Comparison of ENCODE assay signal across 32 cellular contexts in genomic region chr17:2952174-2952845, GRCh38.
DNase-seq lines count a peak whose midpoint lies in the region; ATAC-seq, FAIRE-seq and TF ChIP-seq lines count a peak whose summit lies in the region.
"Had no signal": no experiment of that assay in that cellular context is flagged by ENCODE, and none has a peak within 500 bp of the region (broad histone marks: within the 10 kb centered on the region; RNA-seq: fewer than 3 reads in every experiment).

No MANE protein-coding gene starts in this region.

- no peaks in the 10 kb centered on the region for H3K27me3 ChIP-seq in Panc1 (ENCODE audit: control insufficient read depth, insufficient read depth, low read length)
- no peaks in the 10 kb centered on the region for H3K27me3 ChIP-seq in tibial nerve
- H3K27me3 ChIP-seq: gastroesophageal sphincter, neural progenitor cell, pancreas, tibial artery had no signal

- DNase-seq in A549 (ENCODE audit: low read depth in 1 of 2, low spot score in 1 of 2) (no peak), DMS79 (lab: John Stamatoyannopoulos, UW) (peak; percentile 15), Panc1 (ENCODE audit: low read depth, low spot score) (no peak), left kidney (ENCODE audit: low read depth, low spot score) (peak; percentile 58), tibial nerve (ENCODE audit: low spot score in 2 of 2) (no peak), MV-4-11 (lab: John Stamatoyannopoulos, UW) (no peak), RCC 7860 (ENCODE audit: low spot score) (no peak)
- DNase-seq in stimulated activated naive CD4-positive, alpha-beta T cell (lab: John Stamatoyannopoulos, UW): no peak
- DNase-seq: activated CD4-positive, alpha-beta T cell treated with anti-CD3 and anti-CD28 coated beads, Interleukin-2, amount 50 U/mL, for 48 hours; activated CD4-positive, CD25-positive, alpha-beta regulatory T cell treated with anti-CD3 and anti-CD28 coated beads, Interleukin-2, amount 50 U/mL, for 72 hours; activated CD8-positive, alpha-beta memory T cell treated with anti-CD3 and anti-CD28 coated beads, Interleukin-2, amount 50 U/mL, for 4 hours; activated effector memory CD4-positive, alpha-beta T cell treated with Interleukin-2 at 50 U/mL for 16 hours; CD8-positive, alpha-beta T cell; DMS 273 treated with DMSO at 0.1 percent for 48 hours; effector CD4-positive, alpha-beta T cell; Karpas-422; left colon; NCI-H1436; NCI-H2081; NCI-H82; stimulated activated CD4-positive, alpha-beta T cell treated with anti-CD3 and anti-CD28 coated beads, Interleukin-1b, Interleukin-23, amount 100 ng/mL, for 48 hours; T-helper 2 cell; tibial artery had no signal

- in situ Hi-C loops in Panc1 (cut with HindIII; ENCODE audit: low pct_unique_long_range_greater_than_20kb, low sequenced_read_pairs): no loop called here

- intact Hi-C loops in Panc1 (cut with micrococcal nuclease; ENCODE audit: unreplicated experiment): no loop called here

- H3K9me3 ChIP-seq in A549: no peaks in the 10 kb centered on the region
- no peaks in the 10 kb centered on the region for H3K9me3 ChIP-seq in Panc1 (ENCODE audit: control insufficient read depth, insufficient read depth, low read depth, low read length)
- no peaks in the 10 kb centered on the region for H3K9me3 ChIP-seq in tibial nerve
- H3K9me3 ChIP-seq: gastroesophageal sphincter, HAP-1, pancreas, tibial artery had no signal

- peak overlapping the region; percentile 83 to 91; a peak in 5 of 6 replicates for H3K27ac ChIP-seq in A549
- H3K27ac ChIP-seq in Panc1 (ENCODE audit: low read length): peak overlapping the region; percentile 39; the same call in 1 of the 2 replicates
- H3K27ac ChIP-seq in tibial nerve: no peak overlapping the region
- H3K27ac ChIP-seq: gastroesophageal sphincter, neural progenitor cell, pancreas, tibial artery had no signal

- POLR2A ChIA-PET in A549 (lab: Yijun Ruan, JAX) (interaction anchor here (1.3 kb wide), 1 partner anchor 13 kb away, joined by 3 read pairs; no protein-coding TSS in a partner anchor), Panc1 (lab: Charles Lee) (no interaction called here)

- TF ChIP-seq POLR2A in A549 (IDR thresholded peaks at IDR 0.05; ENCODE audit: low read length) (no peak), tibial nerve (IDR thresholded peaks at IDR 0.05) (no peak)

- no peak for TF ChIP-seq RAD21 in A549 (conservative IDR thresholded peaks at IDR 0.05 in 1 of 2, IDR thresholded peaks at IDR 0.05 in 1 of 2)

- H3K4me2 ChIP-seq in A549: peak overlapping the region; percentile 36
- H3K4me2 ChIP-seq: neural progenitor cell, smooth muscle cell had no signal

- TF ChIP-seq EP300 in A549 (IDR thresholded peaks at IDR 0.05) (no peak), tibial nerve (IDR thresholded peaks at IDR 0.05) (no peak)

- FAIRE-seq in A549 (lab: Jason Lieb, UNC) (peak; percentile 95), RCC 7860 (lab: Jason Lieb, UNC) (no peak)
- FAIRE-seq: bronchial epithelial cell, colon, G401.6, pancreas had no signal

- H3K4me1 ChIP-seq in A549 (peaks cover 58% of the 10 kb centered on the region), Panc1 (ENCODE audit: control insufficient read depth, insufficient read depth, low read length) (peaks cover 14% of the 10 kb centered on the region; the same call in 1 of the 2 replicates), tibial nerve (peaks cover 0 to 16% (median 10%) of the 10 kb centered on the region in 4 donors)
- H3K4me1 ChIP-seq: gastroesophageal sphincter, tibial artery had no signal

- CTCF ChIA-PET in A549 (lab: Yijun Ruan, JAX) (interaction anchor here (0.6 to 2.1 kb wide), 7 partner anchors 15 to 104 kb away, joined by 3 to 8 read pairs (median 4); no protein-coding TSS in a partner anchor), Panc1 (lab: Charles Lee) (no interaction called here)

- H3K4me3 ChIP-seq in A549 (no peak overlapping the region), Panc1 (ENCODE audit: low read depth in 2 of 2, low read length in 2 of 2) (0 out of 4 replicates have a peak overlapping the region, but pooled peaks of 1 of the 2 experiments have one; percentile 3), tibial nerve (no peak overlapping the region)
- H3K4me3 ChIP-seq: gastroesophageal sphincter, HAP-1, neural progenitor cell, pancreas, smooth muscle cell, tibial artery had no signal

- 47% methylated on average over 8 of the region's 8 CpGs for WGBS in A549 (ENCODE audit: missing lambda C conversion rate)
- WGBS in tibial nerve, 2 donors: 58 to 62% methylated on average over 8 of the region's 8 CpGs

- H3K36me3 ChIP-seq in Panc1 (ENCODE audit: control insufficient read depth, insufficient read depth, low read length) (no peaks in the 10 kb centered on the region), tibial nerve (no peaks in the 10 kb centered on the region)
- H3K36me3 ChIP-seq: gastroesophageal sphincter, HAP-1, neural progenitor cell, pancreas, tibial artery had no signal

- no peak for TF ChIP-seq CTCF in A549 (IDR thresholded peaks at IDR 0.05)
- no peak for TF ChIP-seq CTCF in Panc1 (IDR thresholded peaks at IDR 0.05)
- TF ChIP-seq CTCF in tibial nerve (IDR thresholded peaks at IDR 0.05): no peak

- no TSS peak for BruUV-seq in Panc1 (replicated peaks; lab: Mats Ljungman, UMichigan)

- no peak for ATAC-seq in A549
- ATAC-seq in Panc1: peak; percentile 71; the same call in 1 of the 2 replicates
- ATAC-seq: CD8-positive, alpha-beta T cell; gastroesophageal sphincter; left colon; Right ventricle myocardium inferior had no signal

TF ChIP-seq in A549, 52 proteins besides CTCF, POLR2A, EP300 and RAD21:
- TF ChIP-seq FOXS1 (CRISPR knock-in tag; IDR thresholded peaks at IDR 0.05) (no peak), FOSL2 (IDR thresholded peaks at IDR 0.05) (no peak), FOSL2 (CRISPR knock-in tag; IDR thresholded peaks at IDR 0.05) (peak; percentile 39; the same call in 1 of the 2 replicates)

Comparison
In these comparisons a context has a peak if more than half of its experiments do, and no peak if none do; other contexts are left out.
1. DNase-seq: peak in DMS79 (single experiment) and left kidney (single experiment); none in A549 (0 of 2), Panc1 (single experiment), stimulated activated naive CD4-positive, alpha-beta T cell (0 of 6), tibial nerve (0 of 2), MV-4-11 (single experiment) and RCC 7860 (single experiment).
2. H3K27ac ChIP-seq: peak in A549 (2 of 2) and Panc1 (single experiment); none in tibial nerve (0 of 4).